21 cellular contexts compared by ENCODE assay signal in the genomic region with DNA sequence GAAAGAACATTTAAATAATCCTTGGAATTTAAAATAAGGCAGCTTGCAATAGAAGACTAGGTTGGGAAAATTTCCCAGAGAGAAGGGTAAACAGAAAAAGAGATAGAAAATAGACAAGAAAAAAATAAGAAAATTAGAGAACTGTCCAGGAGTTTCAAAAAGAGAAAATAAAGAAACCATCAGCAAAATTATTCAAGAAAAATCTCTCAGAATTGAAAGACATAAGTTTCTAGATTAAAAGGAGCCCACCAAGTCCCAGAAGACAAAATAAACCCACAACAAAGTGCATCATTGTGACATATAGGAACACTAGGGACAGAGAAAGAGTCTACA.
DNase-seq lines count a peak whose midpoint lies in the region; ATAC-seq and TF ChIP-seq lines count a peak whose summit lies in the region.
"Had no signal": no experiment of that assay in that cellular context is flagged by ENCODE, and none has a peak within 500 bp of the region (broad histone marks: within the 10 kb centered on the region; RNA-seq: fewer than 3 reads in every experiment).

No MANE protein-coding gene starts in this region.

- H3K27me3 ChIP-seq in Panc1 (ENCODE audit: control insufficient read depth, insufficient read depth, low read length) = no peaks in the 10 kb centered on the region
- H3K27me3 ChIP-seq in esophagus squamous epithelium = no peaks in the 10 kb centered on the region
- H3K27me3 ChIP-seq: pancreas had no signal

- no peaks in the 10 kb centered on the region for H3K36me3 Mint-ChIP-seq in activated naive CD4-positive, alpha-beta T cell treated with anti-CD3 and anti-CD28 coated beads, Interleukin-2, amount 50 U/mL, for 72 hours
- H3K36me3 Mint-ChIP-seq: natural killer cell had no signal

- no peak for TF ChIP-seq CTCF in Panc1 (IDR thresholded peaks at IDR 0.05)
- TF ChIP-seq CTCF in esophagus squamous epithelium (IDR thresholded peaks at IDR 0.05) = no peak

- ATAC-seq in Panc1 = no peak; the same call in 1 of the 2 replicates
- no peak for ATAC-seq in activated naive CD4-positive, alpha-beta T cell treated with anti-CD3 and anti-CD28 coated beads, Interleukin-2, amount 50 U/mL, for 72 hours
- ATAC-seq: activated T-cell treated with anti-CD3 and anti-CD28 coated beads, Interleukin-2, amount 50 U/mL, for 72 hours; natural killer cell; stimulated activated naive B cell treated with anti-CD40 and anti-IgM and Interleukin-4, amounts not matched to agents 10 μg/mL and 1 μg/mL and 100 μg/mL, for 72 hours; T-helper 17 cell had no signal

- DNase-seq in COLO829 (ENCODE audit: low spot score) (peak; percentile 23), Panc1 (ENCODE audit: low read depth, low spot score) (no peak), esophagus squamous epithelium (lab: John Stamatoyannopoulos, UW) (no peak), DMS 273 treated with DMSO at 0.1 percent for 48 hours (lab: John Stamatoyannopoulos, UW) (no peak)
- no peak for DNase-seq in effector CD4-positive, alpha-beta T cell
- DNase-seq in activated naive CD4-positive, alpha-beta T cell treated with anti-CD3 and anti-CD28 coated beads, Interleukin-2, amount 50 U/mL, for 72 hours (ENCODE audit: low spot score in 2 of 2) = no peak
- DNase-seq: activated CD4-positive, alpha-beta T cell treated with anti-CD3 and anti-CD28 coated beads for 48 hours; activated naive CD4-positive, alpha-beta T cell treated with anti-CD3 and anti-CD28 coated beads for 36 hours; activated T-cell treated with anti-CD3 and anti-CD28 coated beads, Interleukin-2, amount 50 U/mL, for 72 hours; CD4-positive, alpha-beta T cell; left ventricle myocardium inferior; natural killer cell; NCI-H524; NK-92 treated with Interleukin-12 subunit alpha and Interleukin-12 subunit beta, amount 100 ng/mL, for 24 hours; pancreas; stimulated activated CD4-positive, alpha-beta T cell treated with anti-CD3 and anti-CD28 coated beads, Interleukin-12 subunit alpha, Interleukin-12 subunit beta, amount 100 ng/mL, for 4 hours; stimulated activated CD4-positive, alpha-beta T cell treated with anti-CD3 and anti-CD28 coated beads, Interleukin-4, amount 100 ng/mL, for 24 hours; stimulated activated naive B cell treated with anti-CD40 and anti-IgM and Interleukin-4, amounts not matched to agents 10 μg/mL and 1 μg/mL and 100 μg/mL, for 72 hours; T-helper 17 cell had no signal

- H3K36me3 ChIP-seq in Panc1 (ENCODE audit: control insufficient read depth, insufficient read depth, low read length) = no peaks in the 10 kb centered on the region
- H3K36me3 ChIP-seq in esophagus squamous epithelium = no peaks in the 10 kb centered on the region
- H3K36me3 ChIP-seq: left ventricle myocardium inferior, pancreas had no signal

- no peak for TF ChIP-seq POLR2A in esophagus squamous epithelium (IDR thresholded peaks at IDR 0.05)

- no peak overlapping the region for H3K27ac Mint-ChIP-seq in activated naive CD4-positive, alpha-beta T cell treated with anti-CD3 and anti-CD28 coated beads, Interleukin-2, amount 50 U/mL, for 72 hours
- H3K27ac Mint-ChIP-seq: activated naive CD4-positive, alpha-beta T cell treated with anti-CD3 and anti-CD28 coated beads for 36 hours; CD4-positive, alpha-beta T cell; natural killer cell; stimulated activated naive B cell treated with anti-CD40 and anti-IgM and Interleukin-4, amounts not matched to agents 10 μg/mL and 1 μg/mL and 100 μg/mL, for 72 hours; T-helper 17 cell had no signal

- in situ Hi-C loops in Panc1 (cut with HindIII; ENCODE audit: low pct_unique_long_range_greater_than_20kb, low sequenced_read_pairs) = no loop called here

- no peaks in the 10 kb centered on the region for H3K9me3 ChIP-seq in Panc1 (ENCODE audit: control insufficient read depth, insufficient read depth, low read depth, low read length)
- peaks cover 0 to 3% (median under 1%) of the 10 kb centered on the region in 3 donors for H3K9me3 ChIP-seq in esophagus squamous epithelium
- H3K9me3 ChIP-seq: pancreas had no signal

- H3K4me3 ChIP-seq in Panc1 (ENCODE audit: low read depth in 2 of 2, low read length in 2 of 2) (no peak overlapping the region; a peak in 1 of 4 replicates), esophagus squamous epithelium (no peak overlapping the region), skin epidermis (no peak overlapping the region)
- H3K4me3 ChIP-seq: left ventricle myocardium inferior, pancreas had no signal

- peaks cover 9 to 12% of the 10 kb centered on the region in 2 donors for H3K9me3 Mint-ChIP-seq in activated naive CD4-positive, alpha-beta T cell treated with anti-CD3 and anti-CD28 coated beads, Interleukin-2, amount 50 U/mL, for 72 hours
- H3K9me3 Mint-ChIP-seq: activated T-cell treated with anti-CD3 and anti-CD28 coated beads, Interleukin-2, amount 50 U/mL, for 72 hours had no signal

- CTCF ChIA-PET in Panc1 (lab: Charles Lee) = no interaction called here

- BruUV-seq in Panc1 (replicated peaks; lab: Mats Ljungman, UMichigan) = no TSS peak

- POLR2A ChIA-PET in Panc1 (lab: Charles Lee) = no interaction called here

- H3K27ac ChIP-seq in Panc1 (ENCODE audit: low read length) (peak overlapping the region; percentile 40; the same call in 1 of the 2 replicates), esophagus squamous epithelium (peak overlapping the region in 3 of 4 donors; percentile 51 to 59 (median 57)), skin epidermis (peak overlapping the region in 11 of 21 experiments; percentile 1 to 78 (median 49))
- H3K27ac ChIP-seq: KMS-11, left ventricle myocardium inferior, pancreas had no signal

- intact Hi-C loops in Panc1 (cut with micrococcal nuclease; ENCODE audit: unreplicated experiment) (no loop called here), esophagus squamous epithelium (cut with DNase I) (no loop called here)

- 0 out of 2 replicates have a peak, but pooled peaks cover 3% of the 10 kb centered on the region for H3K4me1 ChIP-seq in Panc1 (ENCODE audit: control insufficient read depth, insufficient read depth, low read length)
- peaks cover 0 to 9% (median 0%) of the 10 kb centered on the region in 3 donors for H3K4me1 ChIP-seq in esophagus squamous epithelium
- H3K4me1 ChIP-seq: left ventricle myocardium inferior, pancreas had no signal
